In the genomic region with DNA sequence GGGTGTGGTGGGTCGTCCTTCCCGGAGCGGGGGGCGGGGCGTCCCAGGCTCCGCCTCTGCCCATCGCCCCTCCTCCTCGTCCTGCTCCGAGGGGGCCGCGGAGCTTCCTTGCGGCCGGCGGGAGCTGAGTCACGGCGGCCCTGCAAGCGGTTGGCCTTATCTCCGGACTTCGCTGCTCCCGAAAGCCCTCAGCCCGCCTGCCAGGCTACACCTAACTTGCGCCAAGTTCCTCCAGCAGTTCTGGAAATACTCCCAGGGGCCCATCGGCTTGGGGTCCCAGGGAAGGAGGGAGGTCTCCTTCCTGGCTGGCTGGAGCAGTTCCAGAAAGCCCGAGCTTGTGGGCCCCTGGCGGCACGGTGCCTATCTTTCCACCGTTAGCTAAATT, we compare ENCODE assay signal across 8 cellular contexts. TPM values are rescaled to one million over a fixed set of nuclear protein-coding genes. Genes with fewer than 3 reads are reported as not detected.
DNase-seq lines count a peak whose midpoint lies in the region; ATAC-seq and TF ChIP-seq lines count a peak whose summit lies in the region.

No MANE protein-coding gene starts in this region.

- H3K27ac ChIP-seq in SK-N-MC (peak overlapping the region; percentile 99), cardiac muscle cell (peak overlapping the region; percentile 80), trophoblast cell (ENCODE audit: low read depth, low read length) (peak overlapping the region; percentile 70), uterus (peak overlapping the region; percentile 92)

- TF ChIP-seq CTCF in cardiac muscle cell (IDR thresholded peaks at IDR 0.05; ENCODE audit: low read depth, low read length), result no peak
- TF ChIP-seq CTCF in uterus (IDR thresholded peaks at IDR 0.05), result peak in 2 of 4 experiments; percentile 3 to 20

- peak overlapping the region; percentile 83 for H2BK12ac ChIP-seq in trophoblast cell (ENCODE audit: low read length)

- peak overlapping the region; percentile 0 for H3K4ac ChIP-seq in trophoblast cell (ENCODE audit: low read depth, low read length)

- H3K9me3 ChIP-seq in SK-N-MC (ENCODE audit: low read depth, low read length) (no peaks in the 10 kb centered on the region), adipocyte (ENCODE audit: control insufficient read depth, low read length) (no peaks in the 10 kb centered on the region), cardiac muscle cell (ENCODE audit: low read depth) (no peaks in the 10 kb centered on the region), trophoblast cell (ENCODE audit: insufficient read depth, low read depth, low read length) (peaks cover 2% of the 10 kb centered on the region), uterus (no peaks in the 10 kb centered on the region)

- no peak overlapping the region for H2AK5ac ChIP-seq in trophoblast cell (ENCODE audit: low read length)

- H3K4me2 ChIP-seq in trophoblast cell (ENCODE audit: low read length), result peak overlapping the region; percentile 79

- peaks cover 30% of the 10 kb centered on the region for H3K4me1 ChIP-seq in adipocyte (ENCODE audit: control insufficient read depth, insufficient read depth, low read length)
- H3K4me1 ChIP-seq in cardiac muscle cell (ENCODE audit: low read depth), result peaks cover 14% of the 10 kb centered on the region
- peaks cover 9 to 16% of the 10 kb centered on the region in 2 experiments for H3K4me1 ChIP-seq in trophoblast cell (ENCODE audit: control insufficient read depth in 1 of 2, insufficient read depth in 2 of 2, low read length in 2 of 2)
- H3K4me1 ChIP-seq in uterus, result no peaks in the 10 kb centered on the region

- peak; percentile 94 for DNase-seq in DMS53 (lab: John Stamatoyannopoulos, UW)
- peak; percentile 82 for DNase-seq in HuH-7 (ENCODE audit: low spot score)
- no peak for DNase-seq in SK-N-MC (ENCODE audit: low read depth, low spot score)
- DNase-seq in adipocyte (ENCODE audit: low read depth), result peak; percentile 94
- DNase-seq in cardiac muscle cell (ENCODE audit: low read depth in 1 of 2, low spot score in 1 of 2), result peak; percentile 78 to 98
- peak; percentile 82 to 86 for DNase-seq in trophoblast cell
- DNase-seq in uterus, result peak; percentile 90 to 93

- H3K14ac ChIP-seq in trophoblast cell (ENCODE audit: low read length), result peak overlapping the region; percentile 89

- peak overlapping the region; percentile 28 for H2AFZ ChIP-seq in trophoblast cell (ENCODE audit: insufficient read depth, low read length, poor library complexity)

- peak overlapping the region; percentile 80 for H4K91ac ChIP-seq in trophoblast cell (ENCODE audit: low read depth, low read length)

- ATAC-seq in GM21515 (IDR thresholded peaks at IDR 0.05; ENCODE audit: unreplicated experiment), result peak; percentile 74

- H3K9ac ChIP-seq in SK-N-MC (ENCODE audit: insufficient read length) (peak overlapping the region; percentile 93), adipocyte (ENCODE audit: low read length) (peak overlapping the region; percentile 92), trophoblast cell (ENCODE audit: low read length) (no peak overlapping the region)

- H3K36me3 ChIP-seq in SK-N-MC (ENCODE audit: insufficient read depth, low read length), result no peaks in the 10 kb centered on the region
- H3K36me3 ChIP-seq in adipocyte (ENCODE audit: control insufficient read depth, insufficient read depth, low read length, severe bottlenecking), result no peaks in the 10 kb centered on the region
- no peaks in the 10 kb centered on the region for H3K36me3 ChIP-seq in cardiac muscle cell
- H3K36me3 ChIP-seq in trophoblast cell (ENCODE audit: control insufficient read depth in 1 of 2, insufficient read depth in 2 of 2, low read length in 2 of 2), result no peaks in the 10 kb centered on the region
- no peaks in the 10 kb centered on the region for H3K36me3 ChIP-seq in uterus

- peak overlapping the region; percentile 84 for H3K18ac ChIP-seq in trophoblast cell (ENCODE audit: low read length)

- H3K23ac ChIP-seq in trophoblast cell (ENCODE audit: low read length), result no peak overlapping the region

- no CpG with 5 or more reads among the region's 27 CpGs for WGBS in trophoblast cell (ENCODE audit: extremely low coverage, insufficient coverage, insufficient read length)

- H3K4me3 ChIP-seq in SK-N-MC, result peak overlapping the region; percentile 98
- peak overlapping the region; percentile 76 for H3K4me3 ChIP-seq in adipocyte (ENCODE audit: low read length)
- H3K4me3 ChIP-seq in cardiac muscle cell, result peak overlapping the region; percentile 21
- no peak overlapping the region for H3K4me3 ChIP-seq in trophoblast cell (ENCODE audit: low read depth, low read length)
- H3K4me3 ChIP-seq in uterus, result peak overlapping the region; percentile 40 to 43

- TF ChIP-seq POLR2A in uterus (IDR thresholded peaks at IDR 0.05), result peak; percentile 62 to 69

- H4K12ac ChIP-seq in trophoblast cell (ENCODE audit: low read depth, low read length), result peak overlapping the region; percentile 39

- H2BK5ac ChIP-seq in trophoblast cell (ENCODE audit: low read depth, low read length, poor library complexity), result peak overlapping the region; percentile 80

- H3K27me3 ChIP-seq in adipocyte (replicated peaks; ENCODE audit: control insufficient read depth, insufficient read depth, low read length) (no peaks in the 10 kb centered on the region), cardiac muscle cell (no peaks in the 10 kb centered on the region), trophoblast cell (ENCODE audit: insufficient read depth, low read length) (no peaks in the 10 kb centered on the region), uterus (no peaks in the 10 kb centered on the region)

- peak overlapping the region; percentile 48 for H2BK120ac ChIP-seq in trophoblast cell (ENCODE audit: insufficient read depth, low read length, poor library complexity)

- peak overlapping the region; percentile 94 for H4K8ac ChIP-seq in trophoblast cell (ENCODE audit: low read depth, low read length)

- H3K79me2 ChIP-seq in trophoblast cell (ENCODE audit: control insufficient read depth, insufficient read depth, low read length, poor library complexity), result no peaks in the 10 kb centered on the region

- intact Hi-C loops in uterus (cut with DNase I; ENCODE audit: low total_unique reads), result loop anchor here (2.0 to 10.0 kb wide), 2 partner anchors 51 to 59 kb away; a partner anchor contains a TSS

- H3K79me1 ChIP-seq in trophoblast cell (ENCODE audit: low read length), result peaks cover 11% of the 10 kb centered on the region

RNA-seq across cellular contexts. Expression of a gene that starts 54.2 kb away (rescaled TPM):
- total RNA-seq in cardiac muscle cell, result 32.0 and 36.9 TPM in 2 replicates
- 64.9 and 68.7 TPM in 2 replicates for polyA plus RNA-seq in cardiac muscle cell
- polyA plus RNA-seq in trophoblast cell (2013), result 21.1 and 23.7 TPM in 2 replicates
- total RNA-seq in uterus, result 10 to 100 TPM in 3 of 4 donors, not detected in 1; 20.9 to 26.1 (median 24.5) TPM

RNA-seq across cellular contexts. Expression of a gene that starts 59.6 kb away (rescaled TPM):
- 12.9 and 17.8 TPM in 2 replicates for total RNA-seq in cardiac muscle cell
- polyA plus RNA-seq in cardiac muscle cell, result 2.8 and 11.3 TPM in 2 replicates
- polyA plus RNA-seq in trophoblast cell (2013), result 3.8 TPM in 2 replicates
- 10 to 100 TPM; 15.8 to 95.8 (median 16.7) TPM for total RNA-seq in uterus
